9 cellular contexts compared by ENCODE assay signal in the genomic region with DNA sequence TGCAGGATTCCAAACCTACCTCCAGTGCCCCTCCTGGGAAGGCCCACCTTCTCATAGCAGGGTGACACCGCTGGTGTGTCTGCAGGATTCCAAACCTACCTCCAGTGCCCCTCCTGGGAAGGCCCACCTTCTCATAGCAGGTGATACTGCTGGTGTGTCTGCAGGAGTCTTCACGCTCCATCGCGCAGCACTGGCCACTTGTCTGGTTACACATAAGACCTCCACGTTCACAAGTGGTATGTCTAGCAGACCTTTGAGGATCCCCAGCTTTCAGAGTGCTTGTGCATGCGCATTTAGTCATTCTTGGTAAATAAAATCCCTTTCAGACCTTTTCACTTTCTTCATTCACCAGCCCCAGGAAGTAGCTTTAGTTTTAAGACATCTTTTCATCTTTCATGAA. TPM values are rescaled to one million over a fixed set of nuclear protein-coding genes. Genes with fewer than 3 reads are reported as not detected.
A peak's percentile ranks its signal among the peaks of the same experiment; 100 is the strongest.
DNase-seq lines count a peak whose midpoint lies in the region; ATAC-seq and TF ChIP-seq lines count a peak whose summit lies in the region.
"Not testable (repeated sequence)": the region's sequence is repeated elsewhere in the genome, so short reads cannot be mapped to it uniquely, and the experiment has no call there.
"Had no signal": no experiment of that assay in that cellular context is flagged by ENCODE, and none has a peak within 500 bp of the region (broad histone marks: within the 10 kb centered on the region; RNA-seq: fewer than 3 reads in every experiment).

No MANE protein-coding gene starts in this region.

- not testable (repeated sequence) for H3K9me3 ChIP-seq in H9 (ENCODE audit: control insufficient read depth, low read depth, low read length); liver (ENCODE audit: control insufficient read depth in 4 of 4, low read length in 3 of 4); right lobe of liver; spleen; thyroid gland

- not testable (repeated sequence) for H4K8ac ChIP-seq in H9 (replicated peaks; ENCODE audit: insufficient read length, low read depth, low read length)

- not testable (repeated sequence) for TF ChIP-seq POLR2A in right lobe of liver (IDR thresholded peaks at IDR 0.05); spleen (IDR thresholded peaks at IDR 0.05); thyroid gland (IDR thresholded peaks at IDR 0.05)

- no CpG with 5 or more reads among the region's 6 CpGs for WGBS in H9 (ENCODE audit: extremely low coverage, insufficient read length, low lambda C conversion rate)
- WGBS in liver: 94% methylated on average over 6 of the region's 6 CpGs
- WGBS in right lobe of liver (ENCODE audit: insufficient coverage, low coverage, low lambda C conversion rate, missing lambda C conversion rate): 86% methylated on average over 5 of the region's 6 CpGs
- WGBS in spleen, 5 donors: 91 to 97% (median 96%) methylated on average over 5 to 6 of the region's 6 CpGs
- 38 to 41% methylated on average over 5 to 6 of the region's 6 CpGs for WGBS in thyroid gland, 2 donors

- not testable (repeated sequence) for H2BK120ac ChIP-seq in H9 (ENCODE audit: low read depth, low read length, poor library complexity, severe bottlenecking)

- H3K27ac Mint-ChIP-seq in H9: peak overlapping the region in 2 of 3 experiments; percentile 44 to 62; a peak in 2 of 7 replicates
- peak overlapping the region; percentile 55 for H3K27ac Mint-ChIP-seq in stimulated activated effector memory CD8-positive, alpha-beta T cell treated with anti-CD3 and anti-CD28 coated beads, Interleukin-12 subunit alpha, Interleukin-12 subunit beta, amount 100 ng/mL, for 72 hours
- H3K27ac Mint-ChIP-seq in stimulated activated naive B cell treated with anti-CD40 and anti-IgM and Interleukin-4, amounts not matched to agents 10 μg/mL and 1 μg/mL and 100 μg/mL, for 72 hours: peak overlapping the region; percentile 80

- not testable (repeated sequence) for H3K4me1 ChIP-seq in H9 (ENCODE audit: insufficient read depth, low read length); spleen; thyroid gland
- H3K4me1 ChIP-seq in liver (ENCODE audit: control insufficient read depth in 4 of 4, insufficient read depth in 4 of 4, low read length in 3 of 4): peaks cover 9 to 36% (median 27%) of the 10 kb centered on the region in 4 donors
- peaks cover 0 to 47% (median 14%) of the 10 kb centered on the region in 4 donors for H3K4me1 ChIP-seq in right lobe of liver

- peaks cover 54 to 81% (median 72%) of the 10 kb centered on the region in 3 experiments; a peak in 6 of 7 replicates for H3K36me3 Mint-ChIP-seq in H9 (ENCODE audit: insufficient read depth in 1 of 3, low read depth in 3 of 3)
- peaks cover 95% of the 10 kb centered on the region for H3K36me3 Mint-ChIP-seq in stimulated activated effector memory CD8-positive, alpha-beta T cell treated with anti-CD3 and anti-CD28 coated beads, Interleukin-12 subunit alpha, Interleukin-12 subunit beta, amount 100 ng/mL, for 72 hours
- H3K36me3 Mint-ChIP-seq in stimulated activated naive B cell treated with anti-CD40 and anti-IgM and Interleukin-4, amounts not matched to agents 10 μg/mL and 1 μg/mL and 100 μg/mL, for 72 hours: peaks cover 62 to 70% of the 10 kb centered on the region in 2 donors

- H2BK20ac ChIP-seq in H9 (ENCODE audit: low read depth, low read length, poor library complexity, severe bottlenecking): not testable (repeated sequence)

- H3K79me2 ChIP-seq in H9 (ENCODE audit: insufficient read depth, low read length): not testable (repeated sequence)

- not testable (repeated sequence) for H4K91ac ChIP-seq in H9 (ENCODE audit: insufficient read length, low read depth, low read length)

- not testable (repeated sequence) for H3K27me3 ChIP-seq in H9 (ENCODE audit: insufficient read depth, low read length); liver (ENCODE audit: control insufficient read depth in 4 of 4, insufficient read depth in 4 of 4, low read length in 3 of 4); right lobe of liver; spleen (replicated peaks in 1 of 7); thyroid gland

- H3K23ac ChIP-seq in H9 (ENCODE audit: insufficient read length, low read depth, low read length): not testable (repeated sequence)

- not testable (repeated sequence) for H3K4ac ChIP-seq in H9 (ENCODE audit: low read depth, low read length)

- not testable (repeated sequence) for H2BK15ac ChIP-seq in H9 (ENCODE audit: low read depth, low read length)

- H3K27me3 Mint-ChIP-seq in H9 (ENCODE audit: low read depth); stimulated activated naive B cell treated with anti-CD40 and anti-IgM and Interleukin-4, amounts not matched to agents 10 μg/mL and 1 μg/mL and 100 μg/mL, for 72 hours: not testable (repeated sequence)

- H4K5ac ChIP-seq in H9 (ENCODE audit: insufficient read length, low read depth, low read length): not testable (repeated sequence)

- not testable (repeated sequence) for H3K4me1 Mint-ChIP-seq in H9; stimulated activated effector memory CD8-positive, alpha-beta T cell treated with anti-CD3 and anti-CD28 coated beads, Interleukin-12 subunit alpha, Interleukin-12 subunit beta, amount 100 ng/mL, for 72 hours; stimulated activated naive B cell treated with anti-CD40 and anti-IgM and Interleukin-4, amounts not matched to agents 10 μg/mL and 1 μg/mL and 100 μg/mL, for 72 hours

- not testable (repeated sequence) for H3K4me3 Mint-ChIP-seq in H9; stimulated activated effector memory CD8-positive, alpha-beta T cell treated with anti-CD3 and anti-CD28 coated beads, Interleukin-12 subunit alpha, Interleukin-12 subunit beta, amount 100 ng/mL, for 72 hours; stimulated activated naive B cell treated with anti-CD40 and anti-IgM and Interleukin-4, amounts not matched to agents 10 μg/mL and 1 μg/mL and 100 μg/mL, for 72 hours

- H3K36me3 ChIP-seq in liver (ENCODE audit: control insufficient read depth in 4 of 4, insufficient read depth in 3 of 4, low read depth in 1 of 4, low read length in 3 of 4) (peaks cover 9 to 51% (median 41%) of the 10 kb centered on the region in 4 donors), right lobe of liver (peaks cover 7 to 45% (median 18%) of the 10 kb centered on the region in 4 donors), spleen (peaks cover 4 to 100% (median 94%) of the 10 kb centered on the region in 6 donors), thyroid gland (peaks cover 45 to 47% of the 10 kb centered on the region in 2 donors)

- not testable (repeated sequence) for H2AK5ac ChIP-seq in H9 (ENCODE audit: insufficient read length, low read length)

- not testable (repeated sequence) for H3T11ph ChIP-seq in H9 (ENCODE audit: low read length)

- H3K14ac ChIP-seq in H9 (ENCODE audit: insufficient read depth, low read length): not testable (repeated sequence)

- intact Hi-C loops in right lobe of liver (cut with DNase I); posterior vena cava (cut with DNase I); spleen (cut with DNase I; ENCODE audit: low total_unique reads): not testable (repeated sequence)
- intact Hi-C loops in thyroid gland (cut with DNase I): loop anchor here (10.0 kb wide), 1 partner anchor 227 kb away; no protein-coding TSS in a partner anchor

- not testable (repeated sequence) for H3K9ac ChIP-seq in H9 (ENCODE audit: extremely low read depth, insufficient read length, low read length)
- H3K9ac ChIP-seq in liver (ENCODE audit: low read depth in 1 of 2, low read length in 2 of 2): peak overlapping the region; percentile 40 to 67

- not testable (repeated sequence) for H3K27ac ChIP-seq in H9 (ENCODE audit: insufficient read length, low read depth, low read length); spleen
- H3K27ac ChIP-seq in liver (ENCODE audit: low read depth in 1 of 2, low read length in 2 of 2): peak overlapping the region; percentile 47 to 70
- peak overlapping the region in 2 of 3 donors; percentile 77 to 93 for H3K27ac ChIP-seq in right lobe of liver
- peak overlapping the region in 2 of 3 donors; percentile 2 to 48 for H3K27ac ChIP-seq in thyroid gland

- TF ChIP-seq RAD21 in liver (IDR thresholded peaks at IDR 0.05): not testable (repeated sequence)

- H3K4me2 ChIP-seq in H9 (ENCODE audit: insufficient read depth, insufficient read length, low read length): not testable (repeated sequence)

- H2BK12ac ChIP-seq in H9 (ENCODE audit: insufficient read length, low read depth, low read length): not testable (repeated sequence)

- not testable (repeated sequence) for H3K18ac ChIP-seq in H9 (ENCODE audit: insufficient read length, low read depth, low read length)

- H3K79me1 ChIP-seq in H9 (ENCODE audit: insufficient read depth, low read depth, low read length, poor library complexity, severe bottlenecking): not testable (repeated sequence)

- not testable (repeated sequence) for DNase-seq in H9; right lobe of liver; stimulated activated effector memory CD8-positive, alpha-beta T cell treated with anti-CD3 and anti-CD28 coated beads, Interleukin-12 subunit alpha, Interleukin-12 subunit beta, amount 100 ng/mL, for 72 hours (ENCODE audit: low spot score in 2 of 2); stimulated activated naive B cell treated with anti-CD40 and anti-IgM and Interleukin-4, amounts not matched to agents 10 μg/mL and 1 μg/mL and 100 μg/mL, for 72 hours
- peak; percentile 19 for DNase-seq in posterior vena cava (ENCODE audit: low spot score)
- peak; percentile 62 for DNase-seq in spleen
- DNase-seq in thyroid gland: peak; percentile 80 to 82

- not testable (repeated sequence) for TF ChIP-seq CTCF in H9 (conservative IDR thresholded peaks at IDR 0.05); liver (IDR thresholded peaks at IDR 0.05; ENCODE audit: low read depth, low read length, missing input control); right lobe of liver (IDR thresholded peaks at IDR 0.05); spleen (IDR thresholded peaks at IDR 0.05 in 8 of 11, conservative IDR thresholded peaks at IDR 0.05 in 3 of 11); thyroid gland (IDR thresholded peaks at IDR 0.05)

- not testable (repeated sequence) for H2AFZ ChIP-seq in H9 (ENCODE audit: low read length)

- not testable (repeated sequence) for H3K4me3 ChIP-seq in liver (ENCODE audit: low read depth in 1 of 3, low read length in 3 of 3); spleen; thyroid gland (replicated peaks in 1 of 3)
- H3K4me3 ChIP-seq in right lobe of liver: peak overlapping the region in 1 of 3 donors; percentile 54

- not testable (repeated sequence) for ATAC-seq in right lobe of liver; stimulated activated effector memory CD8-positive, alpha-beta T cell treated with anti-CD3 and anti-CD28 coated beads, Interleukin-12 subunit alpha, Interleukin-12 subunit beta, amount 100 ng/mL, for 72 hours; stimulated activated naive B cell treated with anti-CD40 and anti-IgM and Interleukin-4, amounts not matched to agents 10 μg/mL and 1 μg/mL and 100 μg/mL, for 72 hours (replicated peaks)

- H3K23me2 ChIP-seq in H9 (ENCODE audit: insufficient read length, low read depth, low read length, poor library complexity, severe bottlenecking): not testable (repeated sequence)

- not testable (repeated sequence) for H3K9me3 Mint-ChIP-seq in H9; stimulated activated effector memory CD8-positive, alpha-beta T cell treated with anti-CD3 and anti-CD28 coated beads, Interleukin-12 subunit alpha, Interleukin-12 subunit beta, amount 100 ng/mL, for 72 hours; stimulated activated naive B cell treated with anti-CD40 and anti-IgM and Interleukin-4, amounts not matched to agents 10 μg/mL and 1 μg/mL and 100 μg/mL, for 72 hours

- not testable (repeated sequence) for H4K20me1 ChIP-seq in H9 (ENCODE audit: control insufficient read depth, insufficient read depth, insufficient read length)

- H3K56ac ChIP-seq in H9 (ENCODE audit: insufficient read length, low read depth, low read length): not testable (repeated sequence)

- not testable (repeated sequence) for H2BK5ac ChIP-seq in H9 (ENCODE audit: insufficient read length, low read length)

RNA-seq across cellular contexts. Expression of gene SLC22A1, which starts 29.4 kb away (rescaled TPM):
- 0.39 and 0.50 TPM in 2 replicates for total RNA-seq in H9 (2021)
- 100 to 1,000 TPM in 1 of 2 donors, under 1 TPM in 1; 0.79 to 407 TPM for total RNA-seq in liver
- polyA plus RNA-seq in liver: 1,000 to 10,000 TPM in 1 of 2 donors, 100 to 1,000 TPM in 1; 471 to 1,107 TPM
- total RNA-seq in right lobe of liver: 1,000 to 10,000 TPM in 3 of 6 experiments, 100 to 1,000 TPM in 3; 190 to 1,656 (median 769) TPM
- total RNA-seq in posterior vena cava: 1 to 10 TPM; 1.8 to 1.9 TPM
- 1 to 10 TPM; 2.4 to 6.1 (median 4.6) TPM for total RNA-seq in spleen
- 1 to 10 TPM in 2 of 3 donors, under 1 TPM in 1; 0.23 to 2.8 (median 1.3) TPM for polyA plus RNA-seq in spleen
- 1 to 10 TPM; 2.0 to 4.8 (median 3.7) TPM for total RNA-seq in thyroid gland
- polyA plus RNA-seq: CD4-positive, CD25-positive, alpha-beta regulatory T cell had no signal
